ENCODE assay signal across 14 cellular contexts in the genomic region with DNA sequence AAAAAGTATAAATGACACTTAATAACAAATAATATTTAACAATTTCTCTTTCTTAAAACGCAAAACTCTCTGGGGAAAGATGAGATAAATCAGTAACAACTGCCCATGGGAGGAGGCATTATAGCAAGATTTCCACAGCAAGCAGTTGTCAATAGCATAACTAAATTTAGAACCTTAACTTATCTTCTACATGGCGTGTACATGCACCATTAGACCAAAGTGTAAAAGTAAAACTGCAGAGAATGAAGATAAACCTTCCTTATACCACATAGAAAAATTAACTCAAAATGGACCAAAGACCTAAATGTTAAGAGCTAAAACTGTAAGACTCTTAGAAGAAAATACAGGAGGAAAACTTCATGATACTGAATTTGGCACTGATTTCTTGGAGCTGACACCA. TPM values are rescaled to one million over a fixed set of nuclear protein-coding genes. Genes with fewer than 3 reads are reported as not detected.
A peak's percentile ranks its signal among the peaks of the same experiment; 100 is the strongest.
DNase-seq lines count a peak whose midpoint lies in the region; ATAC-seq and TF ChIP-seq lines count a peak whose summit lies in the region.
"Had no signal": no experiment of that assay in that cellular context is flagged by ENCODE, and none has a peak within 500 bp of the region (broad histone marks: within the 10 kb centered on the region; RNA-seq: fewer than 3 reads in every experiment).

No MANE protein-coding gene starts in this region.

- peaks cover 36% of the 10 kb centered on the region for H3K4me1 ChIP-seq in DOHH2 (ENCODE audit: control insufficient read depth, low read length)
- H3K4me1 ChIP-seq in naive thymus-derived CD4-positive, alpha-beta T cell (ENCODE audit: control insufficient read depth in 2 of 2, insufficient read depth in 2 of 2, low read length in 2 of 2), result peaks cover 9 to 19% of the 10 kb centered on the region in 2 donors

- CTCF ChIA-PET in naive thymus-derived CD4-positive, alpha-beta T cell (lab: Charles Lee), result interaction anchor here (0.6 kb wide), 1 partner anchor 20 kb away, joined by 4 read pairs; no protein-coding TSS in a partner anchor

- no peak for DNase-seq in Right ventricle myocardium superior
- no peak for DNase-seq in cardiac septum (ENCODE audit: low spot score)
- DNase-seq in T-helper 2 cell treated with Interferon-gamma antibody and Interleukin-4, amounts not matched to agents 5 μg/mL and 100 μg/mL, for 36 hours (ENCODE audit: low spot score), result no peak
- DNase-seq in naive thymus-derived CD4-positive, alpha-beta T cell, result no peak
- DNase-seq in NCI-H345 treated with DMSO at 0.1 percent for 48 hours (lab: John Stamatoyannopoulos, UW; ENCODE audit: unreplicated experiment), result no peak
- no peak for DNase-seq in NCI-H524 treated with DMSO at 0.1 percent for 48 hours (lab: John Stamatoyannopoulos, UW)
- DNase-seq: NCI-H1048, NCI-H1694, NCI-H345, PC-3 had no signal

- peaks cover 3% of the 10 kb centered on the region for H3K9me3 Mint-ChIP-seq in T-helper 2 cell treated with Interferon-gamma antibody and Interleukin-4, amounts not matched to agents 5 μg/mL and 100 μg/mL, for 36 hours
- no peaks in the 10 kb centered on the region for H3K9me3 Mint-ChIP-seq in naive thymus-derived CD4-positive, alpha-beta T cell
- H3K9me3 Mint-ChIP-seq: CD14-positive monocyte had no signal

- H3K9me3 ChIP-seq in DOHH2 (ENCODE audit: control insufficient read depth, insufficient read depth, low read length), result no peaks in the 10 kb centered on the region
- no peaks in the 10 kb centered on the region for H3K9me3 ChIP-seq in naive thymus-derived CD4-positive, alpha-beta T cell (ENCODE audit: control insufficient read depth in 2 of 3, low read length in 3 of 3)
- H3K9me3 ChIP-seq: HAP-1 had no signal

- no peaks in the 10 kb centered on the region for H3K9me2 ChIP-seq in DOHH2 (replicated peaks; ENCODE audit: control insufficient read depth, low read length)

- H3K4me1 Mint-ChIP-seq in T-helper 2 cell treated with Interferon-gamma antibody and Interleukin-4, amounts not matched to agents 5 μg/mL and 100 μg/mL, for 36 hours (ENCODE audit: low read depth), result peaks cover 51% of the 10 kb centered on the region
- H3K4me1 Mint-ChIP-seq in naive thymus-derived CD4-positive, alpha-beta T cell, result peaks cover 45 to 75% (median 51%) of the 10 kb centered on the region in 7 donors

- peaks cover 6% of the 10 kb centered on the region for H3K36me3 Mint-ChIP-seq in T-helper 2 cell treated with Interferon-gamma antibody and Interleukin-4, amounts not matched to agents 5 μg/mL and 100 μg/mL, for 36 hours (ENCODE audit: low read depth)
- peaks cover 0 to 6% (median 0%) of the 10 kb centered on the region in 5 donors for H3K36me3 Mint-ChIP-seq in naive thymus-derived CD4-positive, alpha-beta T cell

- POLR2A ChIA-PET in naive thymus-derived CD4-positive, alpha-beta T cell (lab: Charles Lee), result interaction anchor here (0.6 to 1.4 kb wide), 3 partner anchors 10 to 624 kb away, joined by 3 to 4 read pairs (median 3); a partner anchor contains a TSS

- H3K4me2 ChIP-seq in DOHH2 (ENCODE audit: low read length), result peak overlapping the region; percentile 71

- TF ChIP-seq CTCF in DOHH2 (IDR thresholded peaks at IDR 0.05; ENCODE audit: low read depth, low read length, poor library complexity, severe bottlenecking), result no peak

- peak; percentile 44 for ATAC-seq in Right ventricle myocardium superior (ENCODE audit: poor library complexity)
- ATAC-seq in naive thymus-derived CD4-positive, alpha-beta T cell, result no peak
- ATAC-seq in HG03457 (IDR thresholded peaks at IDR 0.05; ENCODE audit: unreplicated experiment), result no peak
- ATAC-seq: PC-3 had no signal

- H3K27ac ChIP-seq in DOHH2 (ENCODE audit: low read depth, low read length), result no peak overlapping the region
- no peak overlapping the region for H3K27ac ChIP-seq in naive thymus-derived CD4-positive, alpha-beta T cell (ENCODE audit: low read depth, low read length)

- H3K79me2 ChIP-seq in DOHH2 (ENCODE audit: control insufficient read depth, low read length), result peaks cover 64% of the 10 kb centered on the region

- peak overlapping the region; percentile 61 for H3K4me3 Mint-ChIP-seq in T-helper 2 cell treated with Interferon-gamma antibody and Interleukin-4, amounts not matched to agents 5 μg/mL and 100 μg/mL, for 36 hours
- peak overlapping the region in 7 of 10 donors; percentile 1 to 57 (median 45) for H3K4me3 Mint-ChIP-seq in naive thymus-derived CD4-positive, alpha-beta T cell
- H3K4me3 Mint-ChIP-seq: CD14-positive monocyte had no signal

- no peaks in the 10 kb centered on the region for H3K27me3 ChIP-seq in DOHH2 (ENCODE audit: control insufficient read depth, low read length)
- H3K27me3 ChIP-seq in naive thymus-derived CD4-positive, alpha-beta T cell (ENCODE audit: control insufficient read depth in 2 of 2, insufficient read depth in 2 of 2, low read length in 2 of 2), result no peaks in the 10 kb centered on the region

- no peaks in the 10 kb centered on the region for H3K36me3 ChIP-seq in DOHH2 (ENCODE audit: control insufficient read depth, low read length)
- no peaks in the 10 kb centered on the region for H3K36me3 ChIP-seq in naive thymus-derived CD4-positive, alpha-beta T cell (ENCODE audit: control insufficient read depth in 2 of 3, insufficient read depth in 3 of 3, low read length in 3 of 3)
- H3K36me3 ChIP-seq: HAP-1 had no signal

- no peaks in the 10 kb centered on the region for H4K20me1 ChIP-seq in DOHH2 (ENCODE audit: control insufficient read depth, insufficient read depth, low read depth, low read length)

- H3F3A ChIP-seq in DOHH2 (ENCODE audit: control insufficient read depth, insufficient read depth), result no peaks in the 10 kb centered on the region

- H3K27ac Mint-ChIP-seq in T-helper 2 cell treated with Interferon-gamma antibody and Interleukin-4, amounts not matched to agents 5 μg/mL and 100 μg/mL, for 36 hours, result peak overlapping the region; percentile 83
- peak overlapping the region in 3 of 9 donors; percentile 1 to 50 (median 40) for H3K27ac Mint-ChIP-seq in naive thymus-derived CD4-positive, alpha-beta T cell
- H3K27ac Mint-ChIP-seq: CD14-positive monocyte had no signal

- peak overlapping the region; percentile 50 for H3K4me3 ChIP-seq in DOHH2 (ENCODE audit: low read length)
- H3K4me3 ChIP-seq in naive thymus-derived CD4-positive, alpha-beta T cell (ENCODE audit: low read length), result no peak overlapping the region
- H3K4me3 ChIP-seq: HAP-1 had no signal

- intact Hi-C loops in Right ventricle myocardium superior (cut with DNase I), result no loop called here
- intact Hi-C loops in cardiac septum (cut with DNase I), result no loop called here
- intact Hi-C loops in naive thymus-derived CD4-positive, alpha-beta T cell (cut with micrococcal nuclease), result loop anchor here (2.0 to 10.0 kb wide), 4 partner anchors 54 to 754 kb away; a partner anchor contains a TSS

- no peaks in the 10 kb centered on the region for H3K27me3 Mint-ChIP-seq in T-helper 2 cell treated with Interferon-gamma antibody and Interleukin-4, amounts not matched to agents 5 μg/mL and 100 μg/mL, for 36 hours (ENCODE audit: low read depth)
- no peaks in the 10 kb centered on the region for H3K27me3 Mint-ChIP-seq in naive thymus-derived CD4-positive, alpha-beta T cell

RNA-seq across cellular contexts. Expression of a gene that starts 39.9 kb away (rescaled TPM):
- total RNA-seq in Right ventricle myocardium superior, result 7.4 TPM
- 11.4 TPM for total RNA-seq in cardiac septum
- 10 to 100 TPM; 19.8 to 39.6 (median 23.3) TPM for total RNA-seq in naive thymus-derived CD4-positive, alpha-beta T cell
- polyA plus RNA-seq in naive thymus-derived CD4-positive, alpha-beta T cell, result 1 to 10 TPM; 4.2 to 5.7 TPM

Comparison
In these comparisons a context has a peak if more than half of its experiments do, and no peak if none do; other contexts are left out.
1. intact Hi-C loops: an anchor here in naive thymus-derived CD4-positive, alpha-beta T cell (2.0 to 10.0 kb wide); none called in Right ventricle myocardium superior and cardiac septum.